ENCODE assay signal across 19 cellular contexts in genomic region chr14:99662846-99663245, GRCh38. TPM values are rescaled to one million over a fixed set of nuclear protein-coding genes. Genes with fewer than 3 reads are reported as not detected.
DNase-seq lines count a peak whose midpoint lies in the region; ATAC-seq, FAIRE-seq and TF ChIP-seq lines count a peak whose summit lies in the region.
"Had no signal": no experiment of that assay in that cellular context is flagged by ENCODE, and none has a peak within 500 bp of the region (broad histone marks: within the 10 kb centered on the region; RNA-seq: fewer than 3 reads in every experiment).

No MANE protein-coding gene starts in this region.

- no peak for TF ChIP-seq EP300 in HepG2 (IDR thresholded peaks at IDR 0.05; ENCODE audit: low read depth in 2 of 2, low read length in 2 of 2)
- TF ChIP-seq EP300 in HepG2 (CRISPR knock-in tag; IDR thresholded peaks at IDR 0.05; ENCODE audit: borderline replicate concordance): no peak

- H2AFZ ChIP-seq in HepG2 (ENCODE audit: low read length) (peak overlapping the region; percentile 44), neural progenitor cell (replicated peaks) (no peak overlapping the region)

- no peaks in the 10 kb centered on the region for H3K9me3 Mint-ChIP-seq in endodermal cell
- peaks cover 3% of the 10 kb centered on the region for H3K9me3 Mint-ChIP-seq in neural progenitor cell
- H3K9me3 Mint-ChIP-seq in type B pancreatic cell: no peaks in the 10 kb centered on the region
- H3K9me3 Mint-ChIP-seq: HFFc6 had no signal

- ATAC-seq in HepG2: no peak; the same call in 2 of the 3 replicates
- no peak for ATAC-seq in right lobe of liver
- ATAC-seq in HG03565 (IDR thresholded peaks at IDR 0.05; ENCODE audit: unreplicated experiment): no peak
- ATAC-seq in HG03139 (IDR thresholded peaks at IDR 0.05; ENCODE audit: unreplicated experiment): no peak

- H3K4me3 Mint-ChIP-seq in endodermal cell (no peak overlapping the region), neural progenitor cell (no peak overlapping the region), type B pancreatic cell (no peak overlapping the region)
- H3K4me3 Mint-ChIP-seq: CD4-positive, CD25-positive, alpha-beta regulatory T cell; HFFc6 had no signal

- peaks cover 35% of the 10 kb centered on the region for H3K27me3 Mint-ChIP-seq in endodermal cell (ENCODE audit: insufficient read depth)
- peaks cover 19% of the 10 kb centered on the region for H3K27me3 Mint-ChIP-seq in neural progenitor cell (ENCODE audit: insufficient read depth, low read depth)
- H3K27me3 Mint-ChIP-seq in type B pancreatic cell: peaks cover 39% of the 10 kb centered on the region

- TF ChIP-seq POLR2A in HepG2 (IDR thresholded peaks at IDR 0.05; ENCODE audit: insufficient read depth in 1 of 2, low read depth in 2 of 2, low read length in 2 of 2) (no peak), right lobe of liver (IDR thresholded peaks at IDR 0.05) (no peak)

- H3K36me3 ChIP-seq in HepG2 (replicated peaks in 1 of 2; ENCODE audit: control insufficient read depth in 1 of 2, insufficient read depth in 2 of 2, low read length in 2 of 2): no peaks in the 10 kb centered on the region
- no peaks in the 10 kb centered on the region for H3K36me3 ChIP-seq in right lobe of liver
- no peaks in the 10 kb centered on the region for H3K36me3 ChIP-seq in endodermal cell (ENCODE audit: control insufficient read depth, insufficient read depth, low read length)
- no peaks in the 10 kb centered on the region for H3K36me3 ChIP-seq in neural progenitor cell

- no peak for TF ChIP-seq RAD21 in HepG2 (CRISPR knock-in tag; IDR thresholded peaks at IDR 0.05)

- H4K20me1 ChIP-seq in HepG2 (ENCODE audit: insufficient read depth, low read length) (no peaks in the 10 kb centered on the region), neural progenitor cell (ENCODE audit: low read depth) (peaks cover 3% of the 10 kb centered on the region)

- no peak for DNase-seq in HepG2 (ENCODE audit: low spot score)
- no peak for DNase-seq in right lobe of liver
- no peak for DNase-seq in endodermal cell
- DNase-seq in neural progenitor cell (ENCODE audit: low spot score): no peak
- DNase-seq in type B pancreatic cell (ENCODE audit: extremely low spot score, unreplicated experiment): no peak
- DNase-seq in HPDE6-E6E7 (ENCODE audit: extremely low spot score): no peak
- DNase-seq: CD4-positive, CD25-positive, alpha-beta regulatory T cell; DMS 273 treated with DMSO at 0.1 percent for 48 hours; DMS79; HCEC 1CT; HFFc6; IMR-90 had no signal

- peaks cover 4 to 21% of the 10 kb centered on the region in 2 experiments; a peak in 3 of 5 replicates for H3K27me3 ChIP-seq in HepG2 (ENCODE audit: control insufficient read depth in 1 of 2, insufficient read depth in 2 of 2, low read length in 2 of 2)
- H3K27me3 ChIP-seq in right lobe of liver: no peaks in the 10 kb centered on the region
- peaks cover 21% of the 10 kb centered on the region for H3K27me3 ChIP-seq in endodermal cell (ENCODE audit: control insufficient read depth, insufficient read depth, low read length, poor library complexity, severe bottlenecking)
- no peaks in the 10 kb centered on the region for H3K27me3 ChIP-seq in neural progenitor cell

- H3K4me2 ChIP-seq in HepG2 (ENCODE audit: low read depth, low read length): peak overlapping the region; percentile 52
- H3K4me2 ChIP-seq in neural progenitor cell: no peak overlapping the region

- no TSS peak for BruUV-seq in HepG2 (replicated peaks; lab: Mats Ljungman, UMichigan)

- peaks cover 23% of the 10 kb centered on the region for H3K4me1 Mint-ChIP-seq in endodermal cell
- H3K4me1 Mint-ChIP-seq in neural progenitor cell: peaks cover 84% of the 10 kb centered on the region
- peaks cover 35% of the 10 kb centered on the region for H3K4me1 Mint-ChIP-seq in type B pancreatic cell (ENCODE audit: unreplicated experiment)

- peak overlapping the region in 2 of 3 experiments; percentile 14 to 27; a peak in 3 of 6 replicates for H3K4me3 ChIP-seq in HepG2 (replicated peaks in 1 of 3; ENCODE audit: insufficient read depth in 1 of 3, low read depth in 2 of 3, low read length in 3 of 3)
- H3K4me3 ChIP-seq in right lobe of liver: no peak overlapping the region
- H3K4me3 ChIP-seq in endodermal cell (ENCODE audit: low read length): no peak overlapping the region
- H3K4me3 ChIP-seq in neural progenitor cell: no peak overlapping the region

- no peak for TF ChIP-seq CTCF in HepG2 (CRISPR knock-in tag; IDR thresholded peaks at IDR 0.05)
- no peak for TF ChIP-seq CTCF in right lobe of liver (IDR thresholded peaks at IDR 0.05)
- no peak for TF ChIP-seq CTCF in endodermal cell (conservative IDR thresholded peaks at IDR 0.05)
- TF ChIP-seq CTCF in neural progenitor cell (IDR thresholded peaks at IDR 0.05): no peak
- no peak for TF ChIP-seq CTCF in type B pancreatic cell (conservative IDR thresholded peaks at IDR 0.05)

- WGBS in HepG2 (ENCODE audit: low lambda C conversion rate): 41% methylated on average over 8 of the region's 10 CpGs
- WGBS in right lobe of liver (ENCODE audit: insufficient coverage, low coverage, low lambda C conversion rate, missing lambda C conversion rate): 71% methylated on average over 5 of the region's 10 CpGs
- 93 to 94% methylated on average over 8 to 10 of the region's 10 CpGs for WGBS in endodermal cell (ENCODE audit: insufficient coverage in 1 of 2, insufficient read length in 1 of 2), 2 experiments

- no peak for FAIRE-seq in HepG2 (lab: Jason Lieb, UNC)
- FAIRE-seq: GM12891 had no signal

- H3K27ac ChIP-seq in HepG2 (ENCODE audit: extremely low read length, insufficient read depth, low read length) (no peak overlapping the region), right lobe of liver (no peak overlapping the region), endodermal cell (ENCODE audit: low read depth, low read length) (peak overlapping the region; percentile 96), neural progenitor cell (no peak overlapping the region)
- H3K27ac ChIP-seq: 22Rv1, HL-60 had no signal

- H3K9me3 ChIP-seq in HepG2 (ENCODE audit: low read length) (no peaks in the 10 kb centered on the region), right lobe of liver (no peaks in the 10 kb centered on the region), endodermal cell (ENCODE audit: control insufficient read depth, low read length) (no peaks in the 10 kb centered on the region), neural progenitor cell (ENCODE audit: low read depth) (no peaks in the 10 kb centered on the region)

- POLR2A ChIA-PET in HepG2 (lab: Yijun Ruan, JAX): interaction anchor here (0.6 kb wide), 1 partner anchor 19 kb away, joined by 3 read pairs; no protein-coding TSS in a partner anchor

- CTCF ChIA-PET in HepG2 (lab: Yijun Ruan, JAX; ENCODE audit: low intra/inter-chr PET ratio, low total read pairs): no interaction called here

- no peak overlapping the region for H3K9ac ChIP-seq in HepG2 (ENCODE audit: insufficient read depth, low read depth, low read length)
- H3K9ac ChIP-seq in endodermal cell (ENCODE audit: extremely low read depth, low read length, poor library complexity, severe bottlenecking): no peak overlapping the region
- H3K9ac ChIP-seq in neural progenitor cell: no peak overlapping the region

- in situ Hi-C loops in HepG2 (cut with HindIII; ENCODE audit: extremely low pct_ligation_motif_present, low pct_unique_long_range_greater_than_20kb): no loop called here

- H3K4me1 ChIP-seq in HepG2 (ENCODE audit: insufficient read depth, low read length) (peaks cover 37% of the 10 kb centered on the region), right lobe of liver (no peaks in the 10 kb centered on the region), endodermal cell (ENCODE audit: control insufficient read depth, insufficient read depth, low read length) (peaks cover 8% of the 10 kb centered on the region), neural progenitor cell (peaks cover 49% of the 10 kb centered on the region)

- H3K27ac Mint-ChIP-seq in endodermal cell (no peak overlapping the region), neural progenitor cell (peak overlapping the region; percentile 100), type B pancreatic cell (peak overlapping the region; percentile 51)
- H3K27ac Mint-ChIP-seq: CD4-positive, CD25-positive, alpha-beta regulatory T cell; HFFc6 had no signal

- H3K79me2 ChIP-seq in HepG2 (ENCODE audit: insufficient read depth, low read length): no peaks in the 10 kb centered on the region
- H3K79me2 ChIP-seq in neural progenitor cell (ENCODE audit: low read depth): no peaks in the 10 kb centered on the region

- intact Hi-C loops in HepG2 (cut with micrococcal nuclease; ENCODE audit: unreplicated experiment) (no loop called here), right lobe of liver (cut with DNase I) (no loop called here)

- H3K36me3 Mint-ChIP-seq in endodermal cell (ENCODE audit: low read depth) (no peaks in the 10 kb centered on the region), neural progenitor cell (peaks cover 2% of the 10 kb centered on the region), type B pancreatic cell (no peaks in the 10 kb centered on the region)
- H3K36me3 Mint-ChIP-seq: CD4-positive, CD25-positive, alpha-beta regulatory T cell had no signal

- H3F3A ChIP-seq in neural progenitor cell (ENCODE audit: low read depth): peaks cover 42% of the 10 kb centered on the region

RNA-seq across cellular contexts. Expression of gene HHIPL1, which starts 17.9 kb away (rescaled TPM):
- not detected in 2 replicates for total RNA-seq in HepG2 (2016; rRNA removed; fragmentation: Illumina TruSeq; extraction: Trizol)
- not detected in 2 replicates for total RNA-seq in HepG2 (2016; cell fraction: cytosol; rRNA removed; fragmentation: Illumina TruSeq; extraction: Trizol; ENCODE audit: low read depth)
- total RNA-seq in HepG2 (2016; cell fraction: insoluble cytoplasmic fraction; rRNA removed; fragmentation: Illumina TruSeq; extraction: Trizol): not detected in 2 replicates
- not detected in 2 replicates for total RNA-seq in HepG2 (2016; cell fraction: membrane; rRNA removed; fragmentation: Illumina TruSeq; extraction: Trizol)
- not detected in 2 replicates for total RNA-seq in HepG2 (2016; cell fraction: nucleus; rRNA removed; fragmentation: Illumina TruSeq; extraction: Trizol)
- polyA plus RNA-seq in HepG2 (2011; rRNA removed): 0.01 TPM in 1 of 2 replicates, not detected in the other
- not detected in 2 replicates for polyA plus RNA-seq in HepG2 (2011; cell fraction: cytosol; rRNA removed)
- polyA plus RNA-seq in HepG2 (2011; cell fraction: nucleus; rRNA removed): not detected in 2 replicates
- 0.03 TPM in 1 of 2 replicates, not detected in the other for polyA plus RNA-seq in HepG2 (2012)
- not detected in 2 replicates for polyA plus RNA-seq in HepG2 (2016; cell fraction: cytosol; fragmentation: Illumina TruSeq; extraction: Trizol; ENCODE audit: low read depth)
- not detected in 2 replicates for polyA plus RNA-seq in HepG2 (2016; cell fraction: insoluble cytoplasmic fraction; fragmentation: Illumina TruSeq; extraction: Trizol; ENCODE audit: low read depth)
- not detected in 2 replicates for polyA plus RNA-seq in HepG2 (2016; cell fraction: membrane; fragmentation: Illumina TruSeq; extraction: Trizol; ENCODE audit: low read depth)
- polyA plus RNA-seq in HepG2 (2016; cell fraction: nucleus; fragmentation: Illumina TruSeq; extraction: Trizol; ENCODE audit: insufficient read depth, low read depth): not detected in 2 replicates
- polyA minus RNA-seq in HepG2 (2011; rRNA and poly(A)+ RNA removed; ENCODE audit: low replicate concordance): not detected in 2 replicates
- not detected in 2 replicates for polyA minus RNA-seq in HepG2 (2011; cell fraction: cytosol; rRNA and poly(A)+ RNA removed)
- 0.12 TPM in 1 of 2 replicates, not detected in the other for polyA minus RNA-seq in HepG2 (2011; cell fraction: nucleus; rRNA and poly(A)+ RNA removed)
- 1 to 10 TPM in 1 of 6 experiments, under 1 TPM in 5; 0.43 to 1.4 (median 0.66) TPM for total RNA-seq in right lobe of liver
- total RNA-seq in endodermal cell: 1 to 10 TPM; 3.0 to 3.4 TPM
- 1.8 TPM for polyA plus RNA-seq in endodermal cell (2013, experiment 1 of 2)
- polyA plus RNA-seq in endodermal cell (2013, experiment 2 of 2): 2.3 TPM
- total RNA-seq in neural progenitor cell (ENCODE audit: low replicate concordance): 0.32 and 1.2 TPM in 2 replicates
- total RNA-seq in type B pancreatic cell (ENCODE audit: low replicate concordance): 0.19 and 1.4 TPM in 2 replicates
- total RNA-seq: CD4-positive, CD25-positive, alpha-beta regulatory T cell had no signal

RNA-seq across cellular contexts. Expression of gene CYP46A1, which starts 21.3 kb away (rescaled TPM):
- total RNA-seq in HepG2 (2016; rRNA removed; fragmentation: Illumina TruSeq; extraction: Trizol) (not detected in 2 replicates), right lobe of liver (1 to 10 TPM in 1 of 6 experiments, under 1 TPM in 4, not detected in 1; 0.06 to 1.6 (median 0.42) TPM), endodermal cell (under 1 TPM; 0.55 to 0.57 TPM), neural progenitor cell (ENCODE audit: low replicate concordance) (0.77 and 1.1 TPM in 2 replicates), type B pancreatic cell (ENCODE audit: low replicate concordance) (0.98 and 4.7 TPM in 2 replicates)
- total RNA-seq in HepG2 (2016; cell fraction: cytosol; rRNA removed; fragmentation: Illumina TruSeq; extraction: Trizol; ENCODE audit: low read depth): not detected in 2 replicates
- total RNA-seq in HepG2 (2016; cell fraction: insoluble cytoplasmic fraction; rRNA removed; fragmentation: Illumina TruSeq; extraction: Trizol): not detected in 2 replicates
- not detected in 2 replicates for total RNA-seq in HepG2 (2016; cell fraction: membrane; rRNA removed; fragmentation: Illumina TruSeq; extraction: Trizol)
- total RNA-seq in HepG2 (2016; cell fraction: nucleus; rRNA removed; fragmentation: Illumina TruSeq; extraction: Trizol): not detected in 2 replicates
- polyA plus RNA-seq in HepG2 (2011; rRNA removed): not detected in 2 replicates
- polyA plus RNA-seq in HepG2 (2011; cell fraction: cytosol; rRNA removed): not detected in 2 replicates
- 0.06 and 0.12 TPM in 2 replicates for polyA plus RNA-seq in HepG2 (2011; cell fraction: nucleus; rRNA removed)
- not detected in 2 replicates for polyA plus RNA-seq in HepG2 (2012)
- polyA plus RNA-seq in HepG2 (2016; cell fraction: cytosol; fragmentation: Illumina TruSeq; extraction: Trizol; ENCODE audit: low read depth): 0.06 TPM in 2 replicates
- not detected in 2 replicates for polyA plus RNA-seq in HepG2 (2016; cell fraction: insoluble cytoplasmic fraction; fragmentation: Illumina TruSeq; extraction: Trizol; ENCODE audit: low read depth)
- polyA plus RNA-seq in HepG2 (2016; cell fraction: membrane; fragmentation: Illumina TruSeq; extraction: Trizol; ENCODE audit: low read depth): not detected in 2 replicates
- polyA plus RNA-seq in HepG2 (2016; cell fraction: nucleus; fragmentation: Illumina TruSeq; extraction: Trizol; ENCODE audit: insufficient read depth, low read depth): 0.11 and 0.14 TPM in 2 replicates
- 0.02 TPM in 1 of 2 replicates, not detected in the other for polyA minus RNA-seq in HepG2 (2011; rRNA and poly(A)+ RNA removed; ENCODE audit: low replicate concordance)
- polyA minus RNA-seq in HepG2 (2011; cell fraction: cytosol; rRNA and poly(A)+ RNA removed): not detected in 2 replicates
- under 0.01 and 0.12 TPM in 2 replicates for polyA minus RNA-seq in HepG2 (2011; cell fraction: nucleus; rRNA and poly(A)+ RNA removed)
- polyA plus RNA-seq in endodermal cell (2013, experiment 1 of 2): 4.1 TPM
- 4.8 TPM for polyA plus RNA-seq in endodermal cell (2013, experiment 2 of 2)
- total RNA-seq: A673; CD4-positive, CD25-positive, alpha-beta regulatory T cell; H4 had no signal
- polyA plus RNA-seq: CD4-positive, CD25-positive, alpha-beta regulatory T cell had no signal

RNA-seq across cellular contexts. Expression of gene CCDC85C, which starts 58.8 kb away (rescaled TPM):
- total RNA-seq in HepG2 (2016; rRNA removed; fragmentation: Illumina TruSeq; extraction: Trizol): 43.8 and 47.6 TPM in 2 replicates
- 4.3 and 4.6 TPM in 2 replicates for total RNA-seq in HepG2 (2016; cell fraction: cytosol; rRNA removed; fragmentation: Illumina TruSeq; extraction: Trizol; ENCODE audit: low read depth)
- 33.8 and 47.0 TPM in 2 replicates for total RNA-seq in HepG2 (2016; cell fraction: insoluble cytoplasmic fraction; rRNA removed; fragmentation: Illumina TruSeq; extraction: Trizol)
- 30.8 and 30.9 TPM in 2 replicates for total RNA-seq in HepG2 (2016; cell fraction: membrane; rRNA removed; fragmentation: Illumina TruSeq; extraction: Trizol)
- 23.1 and 29.3 TPM in 2 replicates for total RNA-seq in HepG2 (2016; cell fraction: nucleus; rRNA removed; fragmentation: Illumina TruSeq; extraction: Trizol)
- polyA plus RNA-seq in HepG2 (2011; rRNA removed): 18.8 and 30.3 TPM in 2 replicates
- polyA plus RNA-seq in HepG2 (2011; cell fraction: cytosol; rRNA removed): 21.2 and 24.0 TPM in 2 replicates
- 30.3 and 32.6 TPM in 2 replicates for polyA plus RNA-seq in HepG2 (2011; cell fraction: nucleus; rRNA removed)
- 41.6 and 57.3 TPM in 2 replicates for polyA plus RNA-seq in HepG2 (2012)
- 4.1 and 4.6 TPM in 2 replicates for polyA plus RNA-seq in HepG2 (2016; cell fraction: cytosol; fragmentation: Illumina TruSeq; extraction: Trizol; ENCODE audit: low read depth)
- polyA plus RNA-seq in HepG2 (2016; cell fraction: insoluble cytoplasmic fraction; fragmentation: Illumina TruSeq; extraction: Trizol; ENCODE audit: low read depth): 36.1 and 43.0 TPM in 2 replicates
- polyA plus RNA-seq in HepG2 (2016; cell fraction: membrane; fragmentation: Illumina TruSeq; extraction: Trizol; ENCODE audit: low read depth): 18.9 and 20.2 TPM in 2 replicates
- 40.1 and 40.7 TPM in 2 replicates for polyA plus RNA-seq in HepG2 (2016; cell fraction: nucleus; fragmentation: Illumina TruSeq; extraction: Trizol; ENCODE audit: insufficient read depth, low read depth)
- polyA minus RNA-seq in HepG2 (2011; rRNA and poly(A)+ RNA removed; ENCODE audit: low replicate concordance): 44.2 and 114 TPM in 2 replicates
- 33.8 and 37.6 TPM in 2 replicates for polyA minus RNA-seq in HepG2 (2011; cell fraction: cytosol; rRNA and poly(A)+ RNA removed)
- 11.8 and 12.0 TPM in 2 replicates for polyA minus RNA-seq in HepG2 (2011; cell fraction: nucleus; rRNA and poly(A)+ RNA removed)
- 10 to 100 TPM; 13.6 to 32.8 (median 21.8) TPM for total RNA-seq in right lobe of liver
- total RNA-seq in endodermal cell: 10 to 100 TPM; 32.8 to 45.8 TPM
- 63.0 TPM for polyA plus RNA-seq in endodermal cell (2013, experiment 1 of 2)
- polyA plus RNA-seq in endodermal cell (2013, experiment 2 of 2): 64.5 TPM
- total RNA-seq in neural progenitor cell (ENCODE audit: low replicate concordance): 19.0 and 41.3 TPM in 2 replicates
- 49.1 and 83.8 TPM in 2 replicates for total RNA-seq in type B pancreatic cell (ENCODE audit: low replicate concordance)

Comparison
In these comparisons a context has a peak if more than half of its experiments do, and no peak if none do; other contexts are left out.
1. H3K4me3 ChIP-seq: peak in HepG2 (2 of 3); none in right lobe of liver (0 of 3), endodermal cell (single experiment) and neural progenitor cell (single experiment).